Comparison of ENCODE assay signal across 10 cellular contexts in genomic region chr17:27241346-27241946, GRCh38.
A peak's percentile ranks its signal among the peaks of the same experiment; 100 is the strongest.
DNase-seq lines count a peak whose midpoint lies in the region; ATAC-seq, FAIRE-seq and TF ChIP-seq lines count a peak whose summit lies in the region.
"Had no signal": no experiment of that assay in that cellular context is flagged by ENCODE, and none has a peak within 500 bp of the region (broad histone marks: within the 10 kb centered on the region; RNA-seq: fewer than 3 reads in every experiment).

No MANE protein-coding gene starts in this region.

- peak; percentile 61 for ATAC-seq in HG03439 (IDR thresholded peaks at IDR 0.05; ENCODE audit: unreplicated experiment)
- ATAC-seq: CD8-positive, alpha-beta T cell had no signal

- DNase-seq in GM19239 (ENCODE audit: insufficient read length, low spot score) (no peak), epithelial cell of prostate (ENCODE audit: low read depth, low spot score) (peak; percentile 87), urothelium cell line (ENCODE audit: low spot score) (no peak), OCI-M1 (lab: John Stamatoyannopoulos, UW) (no peak), NCI-H345 (lab: John Stamatoyannopoulos, UW) (no peak)
- DNase-seq in stimulated activated naive CD4-positive, alpha-beta T cell treated with Interleukin-2 at 50 U/mL for 16 hours (lab: John Stamatoyannopoulos, UW): no peak
- DNase-seq: CD8-positive, alpha-beta T cell; stimulated activated CD4-positive, alpha-beta T cell treated with anti-CD3 and anti-CD28 coated beads, Interleukin-1b, Interleukin-23, amount 100 ng/mL, for 48 hours had no signal

- FAIRE-seq in GM19239 (lab: Jason Lieb, UNC): peak; percentile 76
- FAIRE-seq in urothelium cell line (lab: Jason Lieb, UNC): no peak

- no peak for TF ChIP-seq CTCF in 22Rv1 (IDR thresholded peaks at IDR 0.05)

- H3K27ac ChIP-seq in 22Rv1 (0 out of 2 replicates have a peak overlapping the region, but pooled peaks have one; percentile 4), epithelial cell of prostate (peak overlapping the region; percentile 97)
